ENCODE assay signal across 9 cellular contexts in the genomic region with DNA sequence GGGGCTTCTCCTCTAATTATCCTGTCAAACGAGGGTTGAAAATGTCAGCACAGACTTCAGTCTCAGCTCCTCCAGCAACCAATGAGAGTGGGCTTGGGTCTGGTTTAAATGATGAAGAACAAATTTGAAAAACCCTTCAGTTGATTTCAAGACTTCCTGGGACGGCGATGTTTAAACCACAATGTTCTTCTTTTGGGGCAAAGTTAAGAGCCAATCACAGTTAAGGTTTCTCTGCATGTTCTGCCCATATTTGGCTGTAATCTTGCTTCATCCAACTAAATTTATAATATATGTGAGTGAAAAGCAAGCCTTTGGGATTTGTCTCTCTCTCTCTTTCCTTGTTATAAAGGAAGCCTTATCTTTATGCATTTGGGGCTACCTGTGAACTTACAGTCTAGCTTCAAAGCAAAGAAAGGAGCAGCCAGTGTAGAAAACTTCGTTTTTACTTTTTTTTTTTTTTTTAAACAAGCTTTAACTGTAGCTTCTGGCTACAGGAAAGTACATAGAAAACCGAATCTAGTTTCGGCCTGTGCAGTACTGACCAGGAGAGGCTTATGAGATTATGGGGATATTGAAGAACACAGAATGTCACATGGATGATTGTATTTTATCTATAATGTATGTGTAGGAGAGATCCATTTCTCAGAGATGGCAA. TPM values are rescaled to one million over a fixed set of nuclear protein-coding genes. Genes with fewer than 3 reads are reported as not detected.
DNase-seq lines count a peak whose midpoint lies in the region; ATAC-seq and TF ChIP-seq lines count a peak whose summit lies in the region.
"Had no signal": no experiment of that assay in that cellular context is flagged by ENCODE, and none has a peak within 500 bp of the region (broad histone marks: within the 10 kb centered on the region; RNA-seq: fewer than 3 reads in every experiment).

No MANE protein-coding gene starts in this region.

- ATAC-seq in activated CD8-positive, alpha-beta memory T cell treated with anti-CD3 and anti-CD28 coated beads, Interleukin-2, amount 10 ng/mL, durations not matched to agents 7 days and 5 days = peak; percentile 6
- ATAC-seq in activated B cell treated with CpG ODN at 0.5 μM for 24 hours (ENCODE audit: low read depth) (no peak), HG03571 (IDR thresholded peaks at IDR 0.05; ENCODE audit: unreplicated experiment) (no peak)

- DNase-seq in activated CD8-positive, alpha-beta memory T cell treated with anti-CD3 and anti-CD28 coated beads, Interleukin-2, amount 10 ng/mL, durations not matched to agents 7 days and 5 days = peak; percentile 69
- DNase-seq in activated CD8-positive, alpha-beta memory T cell treated with anti-CD3 and anti-CD28 coated beads for 24 hours = no peak
- DNase-seq in activated B cell treated with CpG ODN at 0.5 μM for 24 hours = no peak
- peak; percentile 36 to 42 (median 41) for DNase-seq in immature natural killer cell
- no peak for DNase-seq in hepatic stellate cell (ENCODE audit: low spot score)
- DNase-seq in thyroid gland = no peak

- no peaks in the 10 kb centered on the region for H3K9me3 Mint-ChIP-seq in activated CD8-positive, alpha-beta memory T cell treated with anti-CD3 and anti-CD28 coated beads, Interleukin-2, amount 10 ng/mL, durations not matched to agents 7 days and 5 days (ENCODE audit: low read depth)
- H3K9me3 Mint-ChIP-seq in activated B cell treated with CpG ODN at 0.5 μM for 24 hours = no peaks in the 10 kb centered on the region
- H3K9me3 Mint-ChIP-seq in immature natural killer cell = no peaks in the 10 kb centered on the region

- H3K4me3 ChIP-seq in thymus (ENCODE audit: low read length) = peak overlapping the region; percentile 8
- H3K4me3 ChIP-seq in thyroid gland (replicated peaks in 1 of 3) = no peak overlapping the region

- H3K27me3 ChIP-seq in thymus (ENCODE audit: control insufficient read depth, insufficient read depth) (no peaks in the 10 kb centered on the region), thyroid gland (no peaks in the 10 kb centered on the region)

- H3K4me1 Mint-ChIP-seq in activated CD8-positive, alpha-beta memory T cell treated with anti-CD3 and anti-CD28 coated beads, Interleukin-2, amount 10 ng/mL, durations not matched to agents 7 days and 5 days = peaks cover 85% of the 10 kb centered on the region
- H3K4me1 Mint-ChIP-seq in activated B cell treated with CpG ODN at 0.5 μM for 24 hours = peaks cover 80% of the 10 kb centered on the region
- H3K4me1 Mint-ChIP-seq in immature natural killer cell = peaks cover 84 to 96% of the 10 kb centered on the region in 2 donors

- peak overlapping the region; percentile 52 for H3K4me3 Mint-ChIP-seq in activated CD8-positive, alpha-beta memory T cell treated with anti-CD3 and anti-CD28 coated beads, Interleukin-2, amount 10 ng/mL, durations not matched to agents 7 days and 5 days
- H3K4me3 Mint-ChIP-seq in activated B cell treated with CpG ODN at 0.5 μM for 24 hours (peak overlapping the region; percentile 52), immature natural killer cell (peak overlapping the region; percentile 58 to 83 (median 64))

- CTCF ChIA-PET in activated CD8-positive, alpha-beta memory T cell treated with anti-CD3 and anti-CD28 coated beads, Interleukin-2, amount 10 ng/mL, durations not matched to agents 7 days and 5 days (lab: Charles Lee) = interaction anchor here (1.0 to 14.0 kb wide), 14 partner anchors 8 to 403 kb away, joined by 3 to 167 read pairs (median 8); a partner anchor contains a TSS
- CTCF ChIA-PET in activated B cell treated with CpG ODN at 0.5 μM for 24 hours (lab: Charles Lee) = interaction anchor here (1.2 to 5.2 kb wide), 15 partner anchors 10 to 397 kb away, joined by 3 to 142 read pairs (median 10); a partner anchor contains a TSS

- TF ChIP-seq CTCF in activated B cell treated with CpG ODN at 0.5 μM for 24 hours (IDR thresholded peaks at IDR 0.05) (no peak), thyroid gland (IDR thresholded peaks at IDR 0.05) (no peak)

- intact Hi-C loops in activated B cell treated with CpG ODN at 0.5 μM for 24 hours (cut with micrococcal nuclease) (loop anchor here (1.0 to 5.0 kb wide), 6 partner anchors 86 to 561 kb away; a partner anchor contains a TSS), thyroid gland (cut with DNase I) (no loop called here)

- H3K36me3 ChIP-seq in thymus (ENCODE audit: control insufficient read depth, insufficient read depth) (no peaks in the 10 kb centered on the region), thyroid gland (no peaks in the 10 kb centered on the region)

- peaks cover 12% of the 10 kb centered on the region for H3K4me1 ChIP-seq in thymus (ENCODE audit: control insufficient read depth, insufficient read depth, low read length)
- H3K4me1 ChIP-seq in thyroid gland = no peaks in the 10 kb centered on the region

- H3K27ac ChIP-seq in thymus (ENCODE audit: low read depth) = peak overlapping the region; percentile 79
- H3K27ac ChIP-seq in thyroid gland = no peak overlapping the region

- H3K27me3 Mint-ChIP-seq in activated CD8-positive, alpha-beta memory T cell treated with anti-CD3 and anti-CD28 coated beads, Interleukin-2, amount 10 ng/mL, durations not matched to agents 7 days and 5 days = no peaks in the 10 kb centered on the region
- H3K27me3 Mint-ChIP-seq in activated B cell treated with CpG ODN at 0.5 μM for 24 hours (no peaks in the 10 kb centered on the region), immature natural killer cell (ENCODE audit: low read depth in 3 of 3) (peaks cover 8 to 10% (median 9%) of the 10 kb centered on the region in 3 donors)

- 8% methylated on average over 6 of the region's 6 CpGs for WGBS in thymus
- WGBS in thyroid gland, 2 donors = 78 to 79% methylated on average over 5 to 6 of the region's 6 CpGs

- no peak for TF ChIP-seq POLR2A in thyroid gland (IDR thresholded peaks at IDR 0.05)

- POLR2A ChIA-PET in activated B cell treated with CpG ODN at 0.5 μM for 24 hours (lab: Charles Lee) = interaction anchor here (0.7 to 15.8 kb wide), 23 partner anchors 9 to 398 kb away, joined by 3 to 847 read pairs (median 7); a partner anchor contains a TSS

- peak overlapping the region; percentile 95 for H3K27ac Mint-ChIP-seq in activated CD8-positive, alpha-beta memory T cell treated with anti-CD3 and anti-CD28 coated beads, Interleukin-2, amount 10 ng/mL, durations not matched to agents 7 days and 5 days
- H3K27ac Mint-ChIP-seq in activated B cell treated with CpG ODN at 0.5 μM for 24 hours = peak overlapping the region; percentile 84
- peak overlapping the region; percentile 89 to 99 (median 94) for H3K27ac Mint-ChIP-seq in immature natural killer cell

- H3K36me3 Mint-ChIP-seq in activated CD8-positive, alpha-beta memory T cell treated with anti-CD3 and anti-CD28 coated beads, Interleukin-2, amount 10 ng/mL, durations not matched to agents 7 days and 5 days = no peaks in the 10 kb centered on the region
- H3K36me3 Mint-ChIP-seq in activated B cell treated with CpG ODN at 0.5 μM for 24 hours (ENCODE audit: low read depth) (no peaks in the 10 kb centered on the region), immature natural killer cell (no peaks in the 10 kb centered on the region)

- H3K9me3 ChIP-seq in thymus (ENCODE audit: control insufficient read depth) (no peaks in the 10 kb centered on the region), thyroid gland (no peaks in the 10 kb centered on the region)

RNA-seq across cellular contexts. Expression of a gene that starts 46.8 kb away (rescaled TPM):
- not detected for total RNA-seq in activated CD8-positive, alpha-beta memory T cell treated with anti-CD3 and anti-CD28 coated beads, Interleukin-2, amount 10 ng/mL, durations not matched to agents 7 days and 5 days
- not detected in 2 replicates for total RNA-seq in activated B cell treated with CpG ODN at 0.5 μM for 24 hours
- polyA plus RNA-seq in immature natural killer cell = not detected
- 0.07 TPM for polyA plus RNA-seq in thymus
- total RNA-seq in thyroid gland = under 1 TPM in 1 of 4 donors, not detected in 3; 0.11 TPM
- total RNA-seq: epithelial cell of proximal tubule had no signal

Comparison
In these comparisons a context has a peak if more than half of its experiments do, and no peak if none do; other contexts are left out.
1. DNase-seq: peak in activated CD8-positive, alpha-beta memory T cell treated with anti-CD3 and anti-CD28 coated beads, Interleukin-2, amount 10 ng/mL, durations not matched to agents 7 days and 5 days (single experiment) and immature natural killer cell (3 of 3); none in activated CD8-positive, alpha-beta memory T cell treated with anti-CD3 and anti-CD28 coated beads for 24 hours (single experiment), activated B cell treated with CpG ODN at 0.5 μM for 24 hours (single experiment), hepatic stellate cell (single experiment) and thyroid gland (0 of 2).
2. Peak in every context shown above with its lines, with median percentiles within 50 percentile points of each other: H3K27ac Mint-ChIP-seq and H3K4me3 Mint-ChIP-seq.